In genomic region chr7:102426268-102427031, GRCh38 we compare ENCODE assay signal across 8 cellular contexts. TPM values are rescaled to one million over a fixed set of nuclear protein-coding genes. Genes with fewer than 3 reads are reported as not detected.
A peak's percentile ranks its signal among the peaks of the same experiment; 100 is the strongest.
DNase-seq lines count a peak whose midpoint lies in the region; ATAC-seq and TF ChIP-seq lines count a peak whose summit lies in the region.

No MANE protein-coding gene starts in this region.

- peak overlapping the region in 1 of 10 donors; percentile 33 for H3K4me3 ChIP-seq in heart right ventricle

- H3K4me1 ChIP-seq in heart right ventricle = peaks cover 0 to 61% (median 0%) of the 10 kb centered on the region in 9 donors

- WGBS in heart right ventricle, 2 donors = 87 to 92% methylated on average over 16 of the region's 16 CpGs

- ATAC-seq in GM19395 (IDR thresholded peaks at IDR 0.05; ENCODE audit: unreplicated experiment) = peak; percentile 67
- ATAC-seq in HG03432 (IDR thresholded peaks at IDR 0.05; ENCODE audit: unreplicated experiment) = peak; percentile 52
- peak in 7 of 8 donors; percentile 9 to 56 (median 45) for ATAC-seq in heart right ventricle

- H3K36me3 ChIP-seq in heart right ventricle = peaks cover 0 to 63% (median 9%) of the 10 kb centered on the region in 9 donors

- H3K27me3 ChIP-seq in heart right ventricle = no peaks in the 10 kb centered on the region

- intact Hi-C loops in heart right ventricle (cut with DNase I) = no loop called here

- DNase-seq in activated CD4-positive, alpha-beta T cell treated with anti-CD3 and anti-CD28 coated beads, Interleukin-2, amount 50 U/mL, for 48 hours = peak; percentile 78 to 85
- DNase-seq in heart right ventricle (peak in 1 of 2 donors; percentile 33), NCI-H226 (no peak), glomerular visceral epithelial cell (ENCODE audit: extremely low spot score) (no peak), epidermal melanocyte (ENCODE audit: insufficient read length, low spot score) (no peak)
- DNase-seq in stimulated activated CD8-positive, alpha-beta memory T cell treated with anti-CD3 and anti-CD28 coated beads, Interleukin-15, amount 100 ng/mL, for 48 hours (ENCODE audit: low read depth in 2 of 2) = peak; percentile 70 to 73

- H3K9me3 ChIP-seq in heart right ventricle = no peaks in the 10 kb centered on the region

- TF ChIP-seq CTCF in heart right ventricle (IDR thresholded peaks at IDR 0.05) = no peak

- H3K27ac ChIP-seq in heart right ventricle = peak overlapping the region in 5 of 10 donors; percentile 38 to 96 (median 53)

RNA-seq across cellular contexts. Expression of gene ORAI2, which starts 6.9 kb away (rescaled TPM):
- total RNA-seq in heart right ventricle = 10 to 100 TPM in 1 of 10 donors, 1 to 10 TPM in 9; 1.7 to 11.6 (median 3.7) TPM
- polyA plus RNA-seq in heart right ventricle = 1 to 10 TPM; 2.0 to 5.8 TPM

RNA-seq across cellular contexts. Expression of gene PRKRIP1, which starts 30.3 kb away (rescaled TPM):
- 10 to 100 TPM in 9 of 10 donors, 1 to 10 TPM in 1; 7.1 to 14.7 (median 11.3) TPM for total RNA-seq in heart right ventricle
- polyA plus RNA-seq in heart right ventricle = 10 to 100 TPM; 14.8 to 28.2 TPM

RNA-seq across cellular contexts. Expression of gene ALKBH4, which starts 38.2 kb away (rescaled TPM):
- total RNA-seq in heart right ventricle = 1 to 10 TPM; 4.4 to 8.6 (median 6.2) TPM
- polyA plus RNA-seq in heart right ventricle = 1 to 10 TPM; 7.9 TPM

RNA-seq across cellular contexts. Expression of gene LRWD1, which starts 38.3 kb away (rescaled TPM):
- 10 to 100 TPM in 4 of 10 donors, 1 to 10 TPM in 6; 8.1 to 12.2 (median 9.5) TPM for total RNA-seq in heart right ventricle
- polyA plus RNA-seq in heart right ventricle = 10 to 100 TPM in 1 of 2 donors, 1 to 10 TPM in 1; 6.5 to 21.3 TPM

RNA-seq across cellular contexts. Expression of gene POLR2J, which starts 52.3 kb away (rescaled TPM):
- 10 to 100 TPM; 40.1 to 74.1 (median 52.7) TPM for total RNA-seq in heart right ventricle
- polyA plus RNA-seq in heart right ventricle = 100 to 1,000 TPM; 127 to 228 TPM

Comparison
In these comparisons a context has a peak if more than half of its experiments do, and no peak if none do; other contexts are left out.
1. DNase-seq: peak in activated CD4-positive, alpha-beta T cell treated with anti-CD3 and anti-CD28 coated beads, Interleukin-2, amount 50 U/mL, for 48 hours (2 of 2) and stimulated activated CD8-positive, alpha-beta memory T cell treated with anti-CD3 and anti-CD28 coated beads, Interleukin-15, amount 100 ng/mL, for 48 hours (2 of 2); none in NCI-H226 (single experiment), glomerular visceral epithelial cell (single experiment) and epidermal melanocyte (single experiment).
2. Peak in every context shown above with its lines, with median percentiles within 50 percentile points of each other: ATAC-seq.